Comparison of ENCODE assay signal across 8 cellular contexts in the genomic region with DNA sequence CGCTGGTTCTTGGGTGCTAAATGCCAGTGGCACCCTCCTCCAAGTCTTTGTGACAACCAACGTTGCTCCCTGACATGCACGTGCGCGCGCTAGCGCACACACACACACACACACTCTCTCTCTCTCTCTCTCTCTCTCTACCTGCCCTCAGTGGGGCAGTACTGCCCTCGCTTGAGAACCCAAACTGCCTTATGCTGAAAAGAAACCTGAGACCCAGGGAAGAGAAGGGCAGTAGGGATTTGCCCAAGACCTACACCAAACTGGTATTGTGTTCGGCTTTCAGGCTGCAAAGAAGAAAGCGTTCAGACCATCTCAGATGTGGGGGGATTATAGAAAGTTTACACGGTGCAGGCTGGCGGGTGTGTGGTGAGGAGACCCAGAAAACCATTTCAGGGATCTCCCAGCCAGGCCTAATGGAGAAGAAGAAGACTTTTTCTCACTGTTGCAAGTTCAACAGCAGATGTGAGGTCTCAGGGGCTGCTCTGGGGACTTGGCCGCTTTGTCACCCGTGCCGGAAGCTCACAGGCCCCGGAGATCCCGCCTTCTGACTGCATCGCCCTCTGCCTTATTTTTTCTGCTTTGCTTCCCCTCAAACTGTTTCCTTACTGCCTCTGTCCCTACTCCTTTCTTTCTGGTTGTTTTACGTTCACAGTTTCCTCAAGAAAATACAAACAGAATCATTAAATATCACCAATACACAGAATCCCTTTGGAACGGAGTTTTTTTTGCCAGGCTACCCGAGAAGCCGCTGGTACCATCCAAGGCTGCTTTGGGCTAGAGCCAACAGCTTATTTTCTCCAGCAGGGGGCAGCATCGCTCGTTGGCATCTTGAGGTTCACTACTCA.
DNase-seq lines count a peak whose midpoint lies in the region; ATAC-seq and TF ChIP-seq lines count a peak whose summit lies in the region.

No MANE protein-coding gene starts in this region.

- H3K4me3 Mint-ChIP-seq in CD8-positive, alpha-beta memory T cell = peak overlapping the region; percentile 91 to 99 (median 96)
- H3K4me3 Mint-ChIP-seq in endothelial cell (ENCODE audit: unreplicated experiment) = peak overlapping the region; percentile 83

- POLR2A ChIA-PET in CD8-positive, alpha-beta memory T cell (lab: Charles Lee) = interaction anchor here (0.8 to 1.0 kb wide), 3 partner anchors 81 to 84 kb away, joined by 3 to 5 read pairs (median 3); partner anchors contain the start of gene PPM1A

- H3K27me3 ChIP-seq in CD8-positive, alpha-beta memory T cell (ENCODE audit: insufficient read depth, low read length, poor library complexity, severe bottlenecking) = no peaks in the 10 kb centered on the region
- H3K27me3 ChIP-seq in muscle layer of duodenum (ENCODE audit: low read depth, low read length) = no peaks in the 10 kb centered on the region

- peak overlapping the region; percentile 77 to 94 (median 89) for H3K27ac Mint-ChIP-seq in CD8-positive, alpha-beta memory T cell
- no peak overlapping the region for H3K27ac Mint-ChIP-seq in endothelial cell (ENCODE audit: unreplicated experiment)

- peaks cover 36 to 60% of the 10 kb centered on the region in 2 donors for H3K27me3 Mint-ChIP-seq in CD8-positive, alpha-beta memory T cell
- H3K27me3 Mint-ChIP-seq in endothelial cell (ENCODE audit: unreplicated experiment) = peaks cover 6% of the 10 kb centered on the region

- H3K4me1 Mint-ChIP-seq in CD8-positive, alpha-beta memory T cell = peaks cover 22 to 36% (median 28%) of the 10 kb centered on the region in 3 donors
- H3K4me1 Mint-ChIP-seq in endothelial cell (ENCODE audit: unreplicated experiment) = peaks cover 7% of the 10 kb centered on the region

- peaks cover 9% of the 10 kb centered on the region for H3K4me1 ChIP-seq in CD8-positive, alpha-beta memory T cell (ENCODE audit: insufficient read depth, low read length)
- H3K4me1 ChIP-seq in muscle layer of duodenum (ENCODE audit: control insufficient read depth in 1 of 2, insufficient read depth in 2 of 2, low read length in 2 of 2) = peaks cover 5 to 10% of the 10 kb centered on the region in 2 donors

- H3K9me3 ChIP-seq in CD8-positive, alpha-beta memory T cell (ENCODE audit: low read length) = no peaks in the 10 kb centered on the region
- H3K9me3 ChIP-seq in muscle layer of duodenum (ENCODE audit: control insufficient read depth in 1 of 2, low read length in 2 of 2) = no peaks in the 10 kb centered on the region

- peak; percentile 81 for ATAC-seq in GM19395 (IDR thresholded peaks at IDR 0.05; ENCODE audit: unreplicated experiment)
- ATAC-seq in HG03558 (IDR thresholded peaks at IDR 0.05; ENCODE audit: extremely low read depth, unreplicated experiment) = peak; percentile 47

- CTCF ChIA-PET in CD8-positive, alpha-beta memory T cell (lab: Charles Lee) = interaction anchor here (0.7 to 2.6 kb wide), 30 partner anchors 9 to 1415 kb away, joined by 3 to 11 read pairs (median 4); partner anchors contain the start of genes JKAMP and L3HYPDH

- H3K4me3 ChIP-seq in CD8-positive, alpha-beta memory T cell (ENCODE audit: low read length) = peak overlapping the region; percentile 79
- peak overlapping the region; percentile 58 to 73 for H3K4me3 ChIP-seq in muscle layer of duodenum (ENCODE audit: low read depth in 1 of 2, low read length in 2 of 2)

- peaks cover 0 to 1% (median 0%) of the 10 kb centered on the region in 5 donors for H3K9me3 Mint-ChIP-seq in CD8-positive, alpha-beta memory T cell
- H3K9me3 Mint-ChIP-seq in endothelial cell (ENCODE audit: unreplicated experiment) = no peaks in the 10 kb centered on the region

- H3K36me3 Mint-ChIP-seq in CD8-positive, alpha-beta memory T cell = peaks cover 0 to 6% (median 4%) of the 10 kb centered on the region in 3 donors
- H3K36me3 Mint-ChIP-seq in endothelial cell (ENCODE audit: low read depth, unreplicated experiment) = no peaks in the 10 kb centered on the region

- no peak overlapping the region for H3K27ac ChIP-seq in CD8-positive, alpha-beta memory T cell (ENCODE audit: low read depth, low read length)
- peak overlapping the region; percentile 5 for H3K27ac ChIP-seq in muscle layer of duodenum (ENCODE audit: low read length)

- TF ChIP-seq CTCF in endothelial cell (IDR thresholded peaks at IDR 0.05; ENCODE audit: unreplicated experiment) = peak; percentile 95

- no peaks in the 10 kb centered on the region for H3K36me3 ChIP-seq in CD8-positive, alpha-beta memory T cell (ENCODE audit: insufficient read depth, low read length)
- H3K36me3 ChIP-seq in muscle layer of duodenum (ENCODE audit: control insufficient read depth in 1 of 2, insufficient read depth in 2 of 2, low read length in 2 of 2) = no peaks in the 10 kb centered on the region

- DNase-seq in CD8-positive, alpha-beta memory T cell = peak; percentile 62 to 80 (median 70)
- DNase-seq in NCI-H69 (lab: John Stamatoyannopoulos, UW) = peak; percentile 90
- peak; percentile 46 to 61 for DNase-seq in activated CD8-positive, alpha-beta memory T cell treated with anti-CD3 and anti-CD28 coated beads for 1 hour (ENCODE audit: extremely low read depth in 1 of 2, low read depth in 1 of 2)
- DNase-seq in endothelial cell (ENCODE audit: low spot score) = peak; percentile 86
- DNase-seq in stimulated activated CD8-positive, alpha-beta memory T cell treated with anti-CD3 and anti-CD28 coated beads, Interleukin-7, amount 100 ng/mL, for 1 hour (ENCODE audit: low read depth in 2 of 2) = peak; percentile 37 to 69
